In the genomic region with DNA sequence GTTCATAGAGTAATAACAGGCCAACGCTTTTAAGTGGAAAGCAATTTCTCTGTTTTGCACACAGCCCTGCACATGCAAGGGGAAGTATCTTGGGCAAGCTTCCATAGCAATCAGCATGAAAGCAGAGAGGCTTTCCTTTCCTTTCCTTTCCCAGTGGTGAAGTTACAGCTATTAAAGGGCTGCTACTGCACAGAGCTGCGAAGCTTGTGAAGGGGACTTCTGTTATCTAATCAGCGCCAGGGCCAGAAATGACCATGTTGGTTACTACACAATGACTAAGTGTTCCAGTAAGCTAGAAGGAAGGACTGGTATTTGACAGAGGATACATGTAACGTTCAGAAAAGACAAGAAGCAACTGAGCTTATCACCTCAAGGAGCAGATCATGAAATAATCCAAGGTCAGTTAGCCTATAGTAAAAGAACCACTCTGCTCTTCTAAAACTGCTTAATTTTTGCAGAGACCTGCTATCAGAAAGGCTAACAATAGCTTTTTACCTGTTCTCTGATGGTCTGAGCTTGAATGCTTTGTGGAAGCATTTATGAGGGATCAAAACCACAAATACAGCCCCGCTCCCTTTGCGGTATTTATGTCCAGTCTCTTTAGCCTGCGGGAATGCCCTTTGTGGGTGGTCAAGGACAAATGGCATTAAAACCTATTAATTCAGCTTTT, we compare ENCODE assay signal across 8 cellular contexts.
DNase-seq lines count a peak whose midpoint lies in the region; ATAC-seq and TF ChIP-seq lines count a peak whose summit lies in the region.

No MANE protein-coding gene starts in this region.

- peak overlapping the region; percentile 18 to 41 for H3K27ac Mint-ChIP-seq in effector memory CD8-positive, alpha-beta T cell

- H3K9me3 Mint-ChIP-seq in effector memory CD8-positive, alpha-beta T cell: no peaks in the 10 kb centered on the region

- H3K4me3 Mint-ChIP-seq in effector memory CD8-positive, alpha-beta T cell: no peak overlapping the region

- DNase-seq in NCI-H1092 treated with DMSO at 0.1 percent for 48 hours (lab: John Stamatoyannopoulos, UW): peak; percentile 10
- DNase-seq in effector memory CD8-positive, alpha-beta T cell: no peak
- DNase-seq in pons (ENCODE audit: low spot score): peak; percentile 91
- no peak for DNase-seq in NCI-H2081 treated with DMSO at 0.1 percent for 48 hours (lab: John Stamatoyannopoulos, UW)
- DNase-seq in iPS-NIHi11 (ENCODE audit: low spot score): no peak
- no peak for DNase-seq in stimulated activated CD4-positive, alpha-beta T cell treated with anti-CD3 and anti-CD28 coated beads, Interleukin-2, amount 100 ng/mL, for 24 hours

- H3K36me3 Mint-ChIP-seq in effector memory CD8-positive, alpha-beta T cell (ENCODE audit: insufficient read depth): no peaks in the 10 kb centered on the region

- peaks cover 51 to 80% of the 10 kb centered on the region in 2 donors for H3K4me1 Mint-ChIP-seq in effector memory CD8-positive, alpha-beta T cell (ENCODE audit: low read depth in 2 of 2)

- peak; percentile 72 for ATAC-seq in GM18870 (IDR thresholded peaks at IDR 0.05; ENCODE audit: unreplicated experiment)
- no peak for ATAC-seq in effector memory CD8-positive, alpha-beta T cell (replicated peaks)
- ATAC-seq in GM18505 (IDR thresholded peaks at IDR 0.05; ENCODE audit: unreplicated experiment): no peak

- no peaks in the 10 kb centered on the region for H3K27me3 Mint-ChIP-seq in effector memory CD8-positive, alpha-beta T cell

- TF ChIP-seq POLR2A in GM18505 (IDR thresholded peaks at IDR 0.05; ENCODE audit: borderline replicate concordance, extremely low read depth, insufficient read depth, insufficient read length): no peak

Comparison
In these comparisons a context has a peak if more than half of its experiments do, and no peak if none do; other contexts are left out.
1. DNase-seq: peak in NCI-H1092 treated with DMSO at 0.1 percent for 48 hours (single experiment) and pons (single experiment); none in effector memory CD8-positive, alpha-beta T cell (0 of 3), NCI-H2081 treated with DMSO at 0.1 percent for 48 hours (single experiment), iPS-NIHi11 (single experiment) and stimulated activated CD4-positive, alpha-beta T cell treated with anti-CD3 and anti-CD28 coated beads, Interleukin-2, amount 100 ng/mL, for 24 hours (0 of 2).